In genomic region chr16:49495151-49495566, GRCh38 we compare ENCODE assay signal across 26 cellular contexts.
DNase-seq lines count a peak whose midpoint lies in the region; ATAC-seq and TF ChIP-seq lines count a peak whose summit lies in the region.
"Had no signal": no experiment of that assay in that cellular context is flagged by ENCODE, and none has a peak within 500 bp of the region (broad histone marks: within the 10 kb centered on the region; RNA-seq: fewer than 3 reads in every experiment).

No MANE protein-coding gene starts in this region.

- 0 out of 2 replicates have a peak overlapping the region, but pooled peaks have one; percentile 2 for H3K9ac ChIP-seq in DND-41 (ENCODE audit: low read depth, low read length)

- H3K4me1 ChIP-seq in DND-41 (ENCODE audit: insufficient read depth, low read length), result peaks cover 21% of the 10 kb centered on the region
- H3K4me1 ChIP-seq in upper lobe of right lung, result peaks cover 8% of the 10 kb centered on the region
- H3K4me1 ChIP-seq: A549, Caco-2 had no signal

- ATAC-seq in DND-41 (ENCODE audit: insufficient read depth, low read depth) (0 out of 3 replicates have a peak, but pooled peaks have one; percentile 13), upper lobe of right lung (no peak)
- ATAC-seq: A549; CD8-positive, alpha-beta T cell; GM12878; GM23338 had no signal

- H3K27ac ChIP-seq in DND-41 (ENCODE audit: low read length) (peak overlapping the region; percentile 63), upper lobe of right lung (no peak overlapping the region)
- H3K27ac ChIP-seq: A549, C4-2B, PC-9 had no signal

- no peak for TF ChIP-seq CTCF in DND-41 (IDR thresholded peaks at IDR 0.05; ENCODE audit: borderline replicate concordance, extremely low read depth, low read length, poor library complexity, severe bottlenecking)
- TF ChIP-seq CTCF in chondrocyte (IDR thresholded peaks at IDR 0.05), result no peak
- no peak for TF ChIP-seq CTCF in osteocyte (IDR thresholded peaks at IDR 0.05)
- TF ChIP-seq CTCF in upper lobe of right lung (IDR thresholded peaks at IDR 0.05), result no peak

- no peaks in the 10 kb centered on the region for H4K20me1 ChIP-seq in DND-41 (ENCODE audit: insufficient read depth, low read length)

- no peak overlapping the region for H3K4me3 ChIP-seq in DND-41 (ENCODE audit: low read depth in 1 of 2, low read length in 2 of 2)
- H3K4me3 ChIP-seq in upper lobe of right lung, result no peak overlapping the region
- H3K4me3 ChIP-seq: A549, GM12878, GM23338, PC-9 had no signal

- H3K27me3 ChIP-seq in DND-41 (ENCODE audit: insufficient read depth, low read length, poor library complexity) (no peaks in the 10 kb centered on the region), upper lobe of right lung (no peaks in the 10 kb centered on the region)

- H3K36me3 Mint-ChIP-seq in chondrocyte (ENCODE audit: low read depth), result no peaks in the 10 kb centered on the region
- H3K36me3 Mint-ChIP-seq in osteocyte (ENCODE audit: unreplicated experiment), result peaks cover 3% of the 10 kb centered on the region
- H3K36me3 Mint-ChIP-seq: CD8-positive, alpha-beta T cell had no signal

- H3K27me3 Mint-ChIP-seq in chondrocyte (ENCODE audit: low read depth), result peaks cover 2% of the 10 kb centered on the region
- H3K27me3 Mint-ChIP-seq in osteocyte (ENCODE audit: unreplicated experiment), result peaks cover 14% of the 10 kb centered on the region

- H3K4me1 Mint-ChIP-seq in chondrocyte (ENCODE audit: low read depth) (peaks cover 7% of the 10 kb centered on the region), osteocyte (ENCODE audit: unreplicated experiment) (peaks cover 12% of the 10 kb centered on the region)

- no peak overlapping the region for H3K4me2 ChIP-seq in DND-41 (ENCODE audit: insufficient read depth, low read length)
- H3K4me2 ChIP-seq: A549, GM23338, PC-9 had no signal

- intact Hi-C loops in upper lobe of right lung (cut with DNase I), result no loop called here

- no peak overlapping the region for H2AFZ ChIP-seq in DND-41 (ENCODE audit: low read depth, low read length)
- H2AFZ ChIP-seq: GM23338, PC-9 had no signal

- DNase-seq in DND-41, result no peak
- DNase-seq in chondrocyte (ENCODE audit: low spot score), result peak; percentile 52
- peak; percentile 54 for DNase-seq in osteocyte (ENCODE audit: extremely low spot score, unreplicated experiment)
- peak; percentile 31 for DNase-seq in upper lobe of right lung
- DNase-seq in central memory CD4-positive, alpha-beta T cell, result no peak
- no peak for DNase-seq in effector CD4-positive, alpha-beta T cell
- DNase-seq in effector CD8-positive, alpha-beta T cell (lab: John Stamatoyannopoulos, UW), result no peak
- DNase-seq: AML-193; CD8-positive, alpha-beta T cell; EL; GDM1; H9; MV-4-11; NCI-H1105; NCI-H2029 treated with DMSO at 0.1 percent for 48 hours; NCI-H446 treated with DMSO at 0.1 percent for 48 hours; NCI-H526; NCI-H82; PC-9; RPMI8226; SHP77 had no signal

- H3K9me3 Mint-ChIP-seq in chondrocyte (ENCODE audit: low read depth), result no peaks in the 10 kb centered on the region
- no peaks in the 10 kb centered on the region for H3K9me3 Mint-ChIP-seq in osteocyte (ENCODE audit: unreplicated experiment)
- H3K9me3 Mint-ChIP-seq: CD8-positive, alpha-beta T cell; GM23338; H9 had no signal

- H3K36me3 ChIP-seq in DND-41 (ENCODE audit: insufficient read depth, low read length), result no peaks in the 10 kb centered on the region
- H3K36me3 ChIP-seq in upper lobe of right lung, result no peaks in the 10 kb centered on the region

- H3K4me3 Mint-ChIP-seq in chondrocyte (ENCODE audit: unreplicated experiment), result no peak overlapping the region
- H3K4me3 Mint-ChIP-seq in osteocyte (ENCODE audit: unreplicated experiment), result no peak overlapping the region
- H3K4me3 Mint-ChIP-seq: CD8-positive, alpha-beta T cell; GM23338; H9 had no signal

- H3K27ac Mint-ChIP-seq in chondrocyte (ENCODE audit: unreplicated experiment) (no peak overlapping the region), osteocyte (ENCODE audit: unreplicated experiment) (no peak overlapping the region)
- H3K27ac Mint-ChIP-seq: CD8-positive, alpha-beta T cell; GM23338 had no signal

- H3K9me3 ChIP-seq in DND-41 (ENCODE audit: insufficient read depth, low read length, severe bottlenecking) (no peaks in the 10 kb centered on the region), upper lobe of right lung (no peaks in the 10 kb centered on the region)
- H3K9me3 ChIP-seq: A549, Caco-2 had no signal

- H3K79me2 ChIP-seq in DND-41 (ENCODE audit: insufficient read depth, low read length), result no peaks in the 10 kb centered on the region

Comparison
In these comparisons a context has a peak if more than half of its experiments do, and no peak if none do; other contexts are left out.
1. DNase-seq: peak in chondrocyte (single experiment), osteocyte (single experiment) and upper lobe of right lung (single experiment); none in DND-41 (single experiment), central memory CD4-positive, alpha-beta T cell (single experiment), effector CD4-positive, alpha-beta T cell (single experiment) and effector CD8-positive, alpha-beta T cell (single experiment).